20 cellular contexts compared by ENCODE assay signal in genomic region chr18:6059551-6059950, GRCh38.
DNase-seq lines count a peak whose midpoint lies in the region; ATAC-seq and TF ChIP-seq lines count a peak whose summit lies in the region.
"Had no signal": no experiment of that assay in that cellular context is flagged by ENCODE, and none has a peak within 500 bp of the region (broad histone marks: within the 10 kb centered on the region; RNA-seq: fewer than 3 reads in every experiment).

No MANE protein-coding gene starts in this region.

- no peaks in the 10 kb centered on the region for H3K36me3 ChIP-seq in heart right ventricle
- no peaks in the 10 kb centered on the region for H3K36me3 ChIP-seq in mesendoderm (ENCODE audit: control insufficient read depth, insufficient read depth, low read length)
- H3K36me3 ChIP-seq: HAP-1, SJSA1 had no signal

- 36 to 58% methylated on average over 1 of the region's 1 CpG for WGBS in heart right ventricle, 2 donors
- WGBS in mesendoderm (ENCODE audit: extremely low coverage, insufficient coverage, low lambda C conversion rate): no CpG with 5 or more reads among the region's 1 CpG

- DNase-seq in NCI-H345 (lab: John Stamatoyannopoulos, UW): peak; percentile 5
- DNase-seq in NCI-H345 treated with DMSO at 0.1 percent for 48 hours (lab: John Stamatoyannopoulos, UW; ENCODE audit: unreplicated experiment): no peak
- peak; percentile 34 for DNase-seq in NCI-H510A (lab: John Stamatoyannopoulos, UW)
- DNase-seq in heart right ventricle: no peak
- peak; percentile 26 for DNase-seq in mesendoderm
- no peak for DNase-seq in glomerular visceral epithelial cell (ENCODE audit: extremely low spot score)
- DNase-seq: 8988T; ACHN; Calu3; DND-41; GOT3; HFFc6; NCI-H1417 treated with DMSO at 0.1 percent for 48 hours; NCI-H1694 treated with DMSO at 0.1 percent for 48 hours; NK-92 treated with Interleukin-12 subunit alpha and Interleukin-12 subunit beta, amount 100 ng/mL, for 24 hours had no signal

- no peak overlapping the region for H3K18ac ChIP-seq in mesendoderm (ENCODE audit: low read length)

- H4K5ac ChIP-seq in mesendoderm (ENCODE audit: low read length): no peak overlapping the region

- H3K56ac ChIP-seq in mesendoderm (ENCODE audit: low read length): no peak overlapping the region

- no peak overlapping the region for H3K9ac ChIP-seq in mesendoderm (ENCODE audit: low read length)

- no peak overlapping the region for H4K8ac ChIP-seq in mesendoderm (ENCODE audit: low read depth, low read length)

- TF ChIP-seq CTCF in heart right ventricle (IDR thresholded peaks at IDR 0.05): no peak

- peaks cover 0 to 27% (median 11%) of the 10 kb centered on the region in 9 donors for H3K4me1 ChIP-seq in heart right ventricle
- peaks cover 4% of the 10 kb centered on the region for H3K4me1 ChIP-seq in mesendoderm (ENCODE audit: control insufficient read depth, low read depth, low read length)
- H3K4me1 ChIP-seq: HAP-1 had no signal

- H3K4ac ChIP-seq in mesendoderm (ENCODE audit: low read depth, low read length): no peak overlapping the region

- intact Hi-C loops in heart right ventricle (cut with DNase I): loop anchor here in 4 of 10 donors (2.0 to 10.0 kb wide), 5 partner anchors 55 to 77 kb away; no protein-coding TSS in a partner anchor

- H3K27ac ChIP-seq in heart right ventricle (peak overlapping the region in 6 of 10 donors; percentile 31 to 74 (median 68)), mesendoderm (ENCODE audit: low read depth, low read length) (no peak overlapping the region)
- H3K27ac ChIP-seq: SJSA1 had no signal

- no peak overlapping the region for H2BK120ac ChIP-seq in mesendoderm (ENCODE audit: low read depth, low read length)

- H3K4me2 ChIP-seq in mesendoderm (ENCODE audit: low read length): no peak overlapping the region

- H2BK5ac ChIP-seq in mesendoderm (ENCODE audit: low read length): no peak overlapping the region

- no peak overlapping the region for H2BK15ac ChIP-seq in mesendoderm (replicated peaks; ENCODE audit: low read depth)

- H3K23ac ChIP-seq in mesendoderm (ENCODE audit: low read length): no peak overlapping the region

- no peaks in the 10 kb centered on the region for H3K79me1 ChIP-seq in mesendoderm (ENCODE audit: low read length)

- ATAC-seq in heart right ventricle (no peak), HG03378 (IDR thresholded peaks at IDR 0.05; ENCODE audit: unreplicated experiment) (no peak), HG02981 (IDR thresholded peaks at IDR 0.05; ENCODE audit: unreplicated experiment) (no peak)
- ATAC-seq: PC-3 had no signal

- no peak overlapping the region for H2AK5ac ChIP-seq in mesendoderm (ENCODE audit: low read length)

- no peaks in the 10 kb centered on the region for H3K27me3 ChIP-seq in heart right ventricle
- no peaks in the 10 kb centered on the region for H3K27me3 ChIP-seq in mesendoderm (ENCODE audit: insufficient read depth, low read length, poor library complexity)
- H3K27me3 ChIP-seq: SJSA1 had no signal

- no peak overlapping the region for H3K4me3 ChIP-seq in heart right ventricle
- H3K4me3 ChIP-seq in mesendoderm (ENCODE audit: low read length): no peak overlapping the region
- H3K4me3 ChIP-seq: HAP-1, SJSA1 had no signal

- H3K9me3 ChIP-seq in heart right ventricle: peaks cover 0 to 7% (median 0%) of the 10 kb centered on the region in 11 donors
- H3K9me3 ChIP-seq: HAP-1, SJSA1 had no signal

- no peaks in the 10 kb centered on the region for H3K79me2 ChIP-seq in mesendoderm (ENCODE audit: control insufficient read depth, insufficient read depth, low read length)

Comparison
In these comparisons a context has a peak if more than half of its experiments do, and no peak if none do; other contexts are left out.
1. DNase-seq: peak in NCI-H345 (single experiment), NCI-H510A (single experiment) and mesendoderm (single experiment); none in NCI-H345 treated with DMSO at 0.1 percent for 48 hours (single experiment), heart right ventricle (0 of 2) and glomerular visceral epithelial cell (single experiment).